ENCODE assay signal across 8 cellular contexts in the genomic region with DNA sequence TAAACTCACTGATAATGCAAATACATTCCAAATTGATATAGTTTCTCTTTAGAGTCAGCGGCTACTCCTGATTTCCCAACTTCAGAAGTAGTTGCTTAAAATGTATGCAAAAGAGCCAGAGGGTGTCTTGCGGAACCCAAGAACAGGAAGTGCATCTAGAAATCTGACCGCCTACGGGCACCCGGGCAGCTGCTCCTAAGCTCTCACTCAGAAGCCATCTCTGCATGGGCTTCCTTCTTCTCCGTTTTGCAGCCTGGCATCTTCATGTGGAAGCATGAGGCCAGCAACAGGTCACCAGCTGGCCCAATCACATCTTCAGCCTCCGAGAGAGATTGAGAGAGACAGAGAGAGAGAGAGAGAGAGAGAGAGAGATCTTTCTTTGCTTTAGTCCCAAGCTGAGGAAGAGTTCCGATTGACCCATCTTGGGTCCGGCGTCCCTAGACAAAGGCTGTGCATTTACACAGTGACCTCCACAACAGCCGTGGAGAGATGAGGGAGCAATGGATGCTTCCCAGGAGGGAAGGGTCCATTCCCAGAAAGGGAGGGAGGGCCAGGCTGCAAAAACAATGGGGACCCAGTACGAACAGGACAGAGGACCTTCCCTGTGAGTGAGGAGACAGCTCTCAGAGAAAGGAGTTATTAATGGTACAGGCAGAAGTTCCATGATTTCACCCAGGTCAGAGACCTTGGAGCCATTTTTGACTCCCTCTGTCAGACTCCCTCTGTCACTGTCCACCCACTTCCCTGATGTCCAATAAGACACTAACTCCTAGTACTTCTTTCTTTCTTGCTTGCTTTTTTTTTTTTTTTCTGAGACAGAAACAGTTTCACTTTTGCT. TPM values are rescaled to one million over a fixed set of nuclear protein-coding genes. Genes with fewer than 3 reads are reported as not detected.
DNase-seq lines count a peak whose midpoint lies in the region; ATAC-seq and TF ChIP-seq lines count a peak whose summit lies in the region.

No MANE protein-coding gene starts in this region.

- peak overlapping the region; percentile 84 for H3K27ac Mint-ChIP-seq in CD8-positive, alpha-beta T cell
- peak overlapping the region; percentile 91 for H3K27ac Mint-ChIP-seq in activated B cell treated with CpG ODN at 0.5 μM for 24 hours

- H3K4me3 Mint-ChIP-seq in CD8-positive, alpha-beta T cell: peak overlapping the region; percentile 77
- peak overlapping the region; percentile 88 for H3K4me3 Mint-ChIP-seq in activated B cell treated with CpG ODN at 0.5 μM for 24 hours

- DNase-seq in CD8-positive, alpha-beta T cell: peak in 2 of 7 experiments; percentile 15 to 53
- no peak for DNase-seq in activated B cell treated with CpG ODN at 0.5 μM for 24 hours
- DNase-seq in midbrain (lab: John Stamatoyannopoulos, UW): peak; percentile 16
- DNase-seq in dorsolateral prefrontal cortex: no peak
- no peak for DNase-seq in NCI-H2227 (lab: John Stamatoyannopoulos, UW; ENCODE audit: unreplicated experiment)
- no peak for DNase-seq in HuH-7 (ENCODE audit: low spot score)

- ATAC-seq in CD8-positive, alpha-beta T cell: peak; percentile 38
- ATAC-seq in GM19372 (IDR thresholded peaks at IDR 0.05; ENCODE audit: low read depth, unreplicated experiment): peak; percentile 93
- ATAC-seq in HG03196 (IDR thresholded peaks at IDR 0.05; ENCODE audit: unreplicated experiment): peak; percentile 78
- ATAC-seq in activated B cell treated with CpG ODN at 0.5 μM for 24 hours (ENCODE audit: low read depth): peak; percentile 92

- peaks cover 15% of the 10 kb centered on the region for H3K4me1 Mint-ChIP-seq in CD8-positive, alpha-beta T cell (ENCODE audit: low read depth)
- peaks cover 29% of the 10 kb centered on the region for H3K4me1 Mint-ChIP-seq in activated B cell treated with CpG ODN at 0.5 μM for 24 hours

- peaks cover 9% of the 10 kb centered on the region for H3K27me3 Mint-ChIP-seq in CD8-positive, alpha-beta T cell (ENCODE audit: low read depth)
- H3K27me3 Mint-ChIP-seq in activated B cell treated with CpG ODN at 0.5 μM for 24 hours: no peaks in the 10 kb centered on the region

- H3K4me1 ChIP-seq in CD8-positive, alpha-beta T cell (ENCODE audit: insufficient read depth, low read length): peaks cover 6% of the 10 kb centered on the region

- intact Hi-C loops in CD8-positive, alpha-beta T cell (cut with DNase I, micrococcal nuclease): loop anchor here in 1 of 2 experiments (5.0 kb wide), 1 partner anchor 35 kb away; no protein-coding TSS in a partner anchor
- intact Hi-C loops in activated B cell treated with CpG ODN at 0.5 μM for 24 hours (cut with micrococcal nuclease) (loop anchor here (1.0 to 10.0 kb wide), 3 partner anchors 28 to 808 kb away; partner anchors contain the start of genes NEK2, PACC1 and SLC30A1), dorsolateral prefrontal cortex (cut with DNase I) (no loop called here)

- POLR2A ChIA-PET in CD8-positive, alpha-beta T cell (lab: Charles Lee): interaction anchor here (2.7 kb wide), 1 partner anchor 27 kb away, joined by 15 read pairs; the partner anchor contains the start of gene SLC30A1
- POLR2A ChIA-PET in activated B cell treated with CpG ODN at 0.5 μM for 24 hours (lab: Charles Lee): interaction anchor here (0.5 to 2.4 kb wide), 12 partner anchors 13 to 1333 kb away, joined by 3 to 35 read pairs (median 4); partner anchors contain the start of genes PACC1 and SLC30A1

- no peaks in the 10 kb centered on the region for H3K36me3 Mint-ChIP-seq in CD8-positive, alpha-beta T cell
- H3K36me3 Mint-ChIP-seq in activated B cell treated with CpG ODN at 0.5 μM for 24 hours (ENCODE audit: low read depth): no peaks in the 10 kb centered on the region

- CTCF ChIA-PET in CD8-positive, alpha-beta T cell (lab: Charles Lee): interaction anchor here (0.7 to 2.1 kb wide), 5 partner anchors 18 to 92 kb away, joined by 3 to 6 read pairs (median 4); partner anchors contain the start of gene SLC30A1
- CTCF ChIA-PET in activated B cell treated with CpG ODN at 0.5 μM for 24 hours (lab: Charles Lee): interaction anchor here (0.9 to 2.7 kb wide), 4 partner anchors 18 to 93 kb away, joined by 3 to 10 read pairs (median 5); partner anchors contain the start of gene SLC30A1

- no peaks in the 10 kb centered on the region for H3K27me3 ChIP-seq in CD8-positive, alpha-beta T cell (ENCODE audit: insufficient read depth, low read length)
- H3K27me3 ChIP-seq in dorsolateral prefrontal cortex: no peaks in the 10 kb centered on the region

- no peaks in the 10 kb centered on the region for H3K9me3 Mint-ChIP-seq in CD8-positive, alpha-beta T cell
- H3K9me3 Mint-ChIP-seq in activated B cell treated with CpG ODN at 0.5 μM for 24 hours: no peaks in the 10 kb centered on the region

- peak overlapping the region; percentile 25 for H3K4me3 ChIP-seq in CD8-positive, alpha-beta T cell (ENCODE audit: low read depth, low read length)
- peak overlapping the region in 29 of 59 donors; percentile 5 to 50 (median 31) for H3K4me3 ChIP-seq in dorsolateral prefrontal cortex

- no peak for TF ChIP-seq CTCF in CD8-positive, alpha-beta T cell (IDR thresholded peaks at IDR 0.05)
- no peak for TF ChIP-seq CTCF in activated B cell treated with CpG ODN at 0.5 μM for 24 hours (IDR thresholded peaks at IDR 0.05)
- TF ChIP-seq CTCF in dorsolateral prefrontal cortex (IDR thresholded peaks at IDR 0.05 in 54 of 56, conservative IDR thresholded peaks at IDR 0.05 in 2 of 56; ENCODE audit: low read depth in 1 of 56, partially characterized antibody in 56 of 56): no peak

- H3K36me3 ChIP-seq in CD8-positive, alpha-beta T cell (ENCODE audit: insufficient read depth, low read length): no peaks in the 10 kb centered on the region

- H3K9me3 ChIP-seq in CD8-positive, alpha-beta T cell (ENCODE audit: low read length): no peaks in the 10 kb centered on the region

- H3K27ac ChIP-seq in CD8-positive, alpha-beta T cell (ENCODE audit: low read depth, low read length): no peak overlapping the region
- H3K27ac ChIP-seq in dorsolateral prefrontal cortex: peak overlapping the region in 20 of 59 donors; percentile 1 to 72 (median 44)

RNA-seq across cellular contexts. Expression of gene SLC30A1, which starts 28.2 kb away (rescaled TPM):
- 1 to 10 TPM; 9.7 to 9.8 TPM for total RNA-seq in CD8-positive, alpha-beta T cell
- total RNA-seq in activated B cell treated with CpG ODN at 0.5 μM for 24 hours (14.2 and 15.6 TPM in 2 replicates), dorsolateral prefrontal cortex (10 to 100 TPM in 119 of 120 experiments, 1 to 10 TPM in 1; 9.5 to 52.2 (median 22.1) TPM)

Comparison
In these comparisons a context has a peak if more than half of its experiments do, and no peak if none do; other contexts are left out.
1. ATAC-seq: peak in every context shown above with its lines; median percentile 93 in GM19372; 92 in activated B cell treated with CpG ODN at 0.5 μM for 24 hours; 78 in HG03196; 38 in CD8-positive, alpha-beta T cell.